ENCODE assay signal across 13 cellular contexts in the genomic region with DNA sequence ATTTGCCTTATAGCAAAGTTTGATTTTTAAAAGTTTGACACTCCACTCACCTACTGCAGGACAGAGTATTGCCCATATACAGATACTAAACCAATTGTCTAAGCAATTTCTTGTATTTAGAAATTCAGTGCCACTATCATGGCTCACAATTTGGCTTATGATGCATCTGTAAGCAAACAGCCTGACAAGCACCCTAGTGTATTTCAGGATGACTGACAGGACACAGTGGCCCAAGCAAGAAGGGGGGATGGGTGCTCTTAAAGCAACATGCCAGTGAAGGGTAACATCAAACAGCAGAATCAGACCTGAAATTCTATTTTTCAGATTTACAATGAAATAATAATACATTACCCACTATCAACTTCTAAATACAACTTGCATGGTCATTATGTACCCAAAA. TPM values are rescaled to one million over a fixed set of nuclear protein-coding genes. Genes with fewer than 3 reads are reported as not detected.
DNase-seq lines count a peak whose midpoint lies in the region; ATAC-seq and TF ChIP-seq lines count a peak whose summit lies in the region.
"Had no signal": no experiment of that assay in that cellular context is flagged by ENCODE, and none has a peak within 500 bp of the region (broad histone marks: within the 10 kb centered on the region; RNA-seq: fewer than 3 reads in every experiment).

No MANE protein-coding gene starts in this region.

- no peak overlapping the region for H3K27ac Mint-ChIP-seq in endodermal cell
- no peak overlapping the region for H3K27ac Mint-ChIP-seq in CD8-positive, alpha-beta T cell

- POLR2A ChIA-PET in PC-3 (lab: Charles Lee; ENCODE audit: unreplicated experiment) = no interaction called here
- POLR2A ChIA-PET in CD8-positive, alpha-beta T cell (lab: Charles Lee) = no interaction called here

- H4K20me1 ChIP-seq in PC-3 (ENCODE audit: low read length) = no peaks in the 10 kb centered on the region

- H3K27me3 Mint-ChIP-seq in endodermal cell (ENCODE audit: insufficient read depth) = no peaks in the 10 kb centered on the region
- H3K27me3 Mint-ChIP-seq in CD8-positive, alpha-beta T cell (ENCODE audit: low read depth) = no peaks in the 10 kb centered on the region

- CTCF ChIA-PET in PC-3 (lab: Charles Lee) = interaction anchor here (0.5 to 1.8 kb wide), 3 partner anchors 32 to 218 kb away, joined by 3 to 10 read pairs (median 3); no protein-coding TSS in a partner anchor
- CTCF ChIA-PET in CD8-positive, alpha-beta T cell (lab: Charles Lee) = interaction anchor here (1.0 to 4.8 kb wide), 4 partner anchors 12 to 490 kb away, joined by 3 to 69 read pairs (median 4); no protein-coding TSS in a partner anchor

- ATAC-seq in PC-3 (peak; percentile 82), HG03175 (IDR thresholded peaks at IDR 0.05; ENCODE audit: unreplicated experiment) (no peak), HG02852 (IDR thresholded peaks at IDR 0.05; ENCODE audit: unreplicated experiment) (no peak)
- no peak for ATAC-seq in CD8-positive, alpha-beta T cell

- peak; percentile 8 for DNase-seq in BE2C
- peak; percentile 87 for DNase-seq in PC-3
- peak; percentile 50 for DNase-seq in endodermal cell
- no peak for DNase-seq in CD8-positive, alpha-beta T cell
- DNase-seq in stimulated activated CD4-positive, alpha-beta T cell treated with anti-CD3 and anti-CD28 coated beads, Interleukin-15, amount 100 ng/mL, for 24 hours = no peak
- DNase-seq: activated CD8-positive, alpha-beta memory T cell treated with anti-CD3 and anti-CD28 coated beads, Interleukin-2, amount 50 U/mL, for 48 hours; NCI-H1105; NK-92 treated with Interleukin-12 subunit alpha and Interleukin-12 subunit beta, amount 100 ng/mL, for 24 hours; T1000 had no signal

- no peaks in the 10 kb centered on the region for H3K9me3 Mint-ChIP-seq in endodermal cell
- no peaks in the 10 kb centered on the region for H3K9me3 Mint-ChIP-seq in CD8-positive, alpha-beta T cell

- no peaks in the 10 kb centered on the region for H3K4me1 ChIP-seq in BE2C
- peaks cover 15% of the 10 kb centered on the region for H3K4me1 ChIP-seq in PC-3 (ENCODE audit: insufficient read depth, low read length)
- H3K4me1 ChIP-seq in endodermal cell (ENCODE audit: control insufficient read depth, insufficient read depth, low read length) = peaks cover 6% of the 10 kb centered on the region
- H3K4me1 ChIP-seq in muscle layer of colon (ENCODE audit: insufficient read depth, low read length) = peaks cover 17% of the 10 kb centered on the region
- H3K4me1 ChIP-seq in CD8-positive, alpha-beta T cell (ENCODE audit: insufficient read depth, low read length) = no peaks in the 10 kb centered on the region

- BruUV-seq in PC-3 (replicated peaks; lab: Mats Ljungman, UMichigan) = no TSS peak

- no peaks in the 10 kb centered on the region for H3K9me2 ChIP-seq in PC-3 (replicated peaks; ENCODE audit: low read length)

- H3K4me1 Mint-ChIP-seq in endodermal cell = peaks cover 4% of the 10 kb centered on the region
- H3K4me1 Mint-ChIP-seq in CD8-positive, alpha-beta T cell (ENCODE audit: low read depth) = no peaks in the 10 kb centered on the region

- no peaks in the 10 kb centered on the region for H3K36me3 Mint-ChIP-seq in endodermal cell (ENCODE audit: low read depth)
- no peaks in the 10 kb centered on the region for H3K36me3 Mint-ChIP-seq in CD8-positive, alpha-beta T cell

- no peaks in the 10 kb centered on the region for H3K79me2 ChIP-seq in PC-3 (ENCODE audit: low read length)

- intact Hi-C loops in PC-3 (cut with micrococcal nuclease) = no loop called here
- intact Hi-C loops in CD8-positive, alpha-beta T cell (cut with DNase I, micrococcal nuclease) = no loop called here

- H3K9me3 ChIP-seq in BE2C = no peaks in the 10 kb centered on the region
- no peaks in the 10 kb centered on the region for H3K9me3 ChIP-seq in PC-3 (ENCODE audit: low read length)
- no peaks in the 10 kb centered on the region for H3K9me3 ChIP-seq in endodermal cell (ENCODE audit: control insufficient read depth, low read length)
- H3K9me3 ChIP-seq in muscle layer of colon (ENCODE audit: low read length) = no peaks in the 10 kb centered on the region
- H3K9me3 ChIP-seq in CD8-positive, alpha-beta T cell (ENCODE audit: low read length) = no peaks in the 10 kb centered on the region

- no peaks in the 10 kb centered on the region for H3F3A ChIP-seq in PC-3 (ENCODE audit: low read length, unreplicated experiment)

- H3K27ac ChIP-seq in PC-3 (ENCODE audit: low read length) = no peak overlapping the region
- no peak overlapping the region for H3K27ac ChIP-seq in endodermal cell (ENCODE audit: low read depth, low read length)
- H3K27ac ChIP-seq in muscle layer of colon (ENCODE audit: low read depth, low read length) = peak overlapping the region; percentile 24
- no peak overlapping the region for H3K27ac ChIP-seq in CD8-positive, alpha-beta T cell (ENCODE audit: low read depth, low read length)

- no peak overlapping the region for H2AFZ ChIP-seq in PC-3 (ENCODE audit: low read length)

- TF ChIP-seq CTCF in BE2C (IDR thresholded peaks at IDR 0.05; ENCODE audit: low read depth, low read length) = no peak
- no peak for TF ChIP-seq CTCF in PC-3 (conservative IDR thresholded peaks at IDR 0.05; ENCODE audit: low read depth, low read length)
- no peak for TF ChIP-seq CTCF in endodermal cell (conservative IDR thresholded peaks at IDR 0.05)
- no peak for TF ChIP-seq CTCF in CD8-positive, alpha-beta T cell (IDR thresholded peaks at IDR 0.05)

- H3K9ac ChIP-seq in PC-3 (ENCODE audit: low read length) (no peak overlapping the region), endodermal cell (ENCODE audit: extremely low read depth, low read length, poor library complexity, severe bottlenecking) (no peak overlapping the region), muscle layer of colon (ENCODE audit: low read length) (no peak overlapping the region)

- no peak overlapping the region for H3K4me3 Mint-ChIP-seq in endodermal cell
- no peak overlapping the region for H3K4me3 Mint-ChIP-seq in CD8-positive, alpha-beta T cell

- H3K4me2 ChIP-seq in PC-3 (ENCODE audit: low read length) = peak overlapping the region; percentile 6

- H3K27me3 ChIP-seq in BE2C (no peaks in the 10 kb centered on the region), PC-3 (ENCODE audit: low read length) (peaks cover 25% of the 10 kb centered on the region; the same call in 1 of the 2 replicates), endodermal cell (ENCODE audit: control insufficient read depth, insufficient read depth, low read length, poor library complexity, severe bottlenecking) (no peaks in the 10 kb centered on the region), muscle layer of colon (ENCODE audit: control insufficient read depth in 1 of 2, insufficient read depth in 2 of 2, low read length in 2 of 2) (no peaks in the 10 kb centered on the region)
- no peaks in the 10 kb centered on the region for H3K27me3 ChIP-seq in CD8-positive, alpha-beta T cell (ENCODE audit: insufficient read depth, low read length)

- no peak overlapping the region for H3K4me3 ChIP-seq in BE2C (ENCODE audit: low read depth, low read length)
- H3K4me3 ChIP-seq in PC-3 (ENCODE audit: low read length) = no peak overlapping the region
- no peak overlapping the region for H3K4me3 ChIP-seq in endodermal cell (ENCODE audit: low read length)
- no peak overlapping the region for H3K4me3 ChIP-seq in muscle layer of colon (ENCODE audit: low read depth in 1 of 2, low read length in 2 of 2)
- H3K4me3 ChIP-seq in CD8-positive, alpha-beta T cell (ENCODE audit: low read depth, low read length) = no peak overlapping the region
- H3K4me3 ChIP-seq: lung had no signal

- H3K36me3 ChIP-seq in BE2C (no peaks in the 10 kb centered on the region), PC-3 (ENCODE audit: low read depth, low read length) (no peaks in the 10 kb centered on the region), endodermal cell (ENCODE audit: control insufficient read depth, insufficient read depth, low read length) (no peaks in the 10 kb centered on the region), muscle layer of colon (ENCODE audit: insufficient read depth, low read length) (no peaks in the 10 kb centered on the region)
- no peaks in the 10 kb centered on the region for H3K36me3 ChIP-seq in CD8-positive, alpha-beta T cell (ENCODE audit: insufficient read depth, low read length)

RNA-seq across cellular contexts. Expression of a gene that starts 30.5 kb away (rescaled TPM):
- polyA plus RNA-seq in BE2C (2012; ENCODE audit: insufficient read depth, insufficient read length, low read depth) = 0.05 TPM
- total RNA-seq in PC-3 (2014; rRNA removed) (1.4 and 1.9 TPM in 2 replicates), endodermal cell (1 to 10 TPM; 3.2 to 7.2 TPM)
- polyA plus RNA-seq in endodermal cell (2013, experiment 1 of 2) = 1.7 TPM
- polyA plus RNA-seq in endodermal cell (2013, experiment 2 of 2) = 1.0 TPM
- not detected for total RNA-seq in CD8-positive, alpha-beta T cell

Comparison
In these comparisons a context has a peak if more than half of its experiments do, and no peak if none do; other contexts are left out.
1. DNase-seq: peak in BE2C (single experiment), PC-3 (single experiment) and endodermal cell (single experiment); none in CD8-positive, alpha-beta T cell (0 of 7) and stimulated activated CD4-positive, alpha-beta T cell treated with anti-CD3 and anti-CD28 coated beads, Interleukin-15, amount 100 ng/mL, for 24 hours (single experiment).